ENCODE assay signal across 8 cellular contexts in the genomic region with DNA sequence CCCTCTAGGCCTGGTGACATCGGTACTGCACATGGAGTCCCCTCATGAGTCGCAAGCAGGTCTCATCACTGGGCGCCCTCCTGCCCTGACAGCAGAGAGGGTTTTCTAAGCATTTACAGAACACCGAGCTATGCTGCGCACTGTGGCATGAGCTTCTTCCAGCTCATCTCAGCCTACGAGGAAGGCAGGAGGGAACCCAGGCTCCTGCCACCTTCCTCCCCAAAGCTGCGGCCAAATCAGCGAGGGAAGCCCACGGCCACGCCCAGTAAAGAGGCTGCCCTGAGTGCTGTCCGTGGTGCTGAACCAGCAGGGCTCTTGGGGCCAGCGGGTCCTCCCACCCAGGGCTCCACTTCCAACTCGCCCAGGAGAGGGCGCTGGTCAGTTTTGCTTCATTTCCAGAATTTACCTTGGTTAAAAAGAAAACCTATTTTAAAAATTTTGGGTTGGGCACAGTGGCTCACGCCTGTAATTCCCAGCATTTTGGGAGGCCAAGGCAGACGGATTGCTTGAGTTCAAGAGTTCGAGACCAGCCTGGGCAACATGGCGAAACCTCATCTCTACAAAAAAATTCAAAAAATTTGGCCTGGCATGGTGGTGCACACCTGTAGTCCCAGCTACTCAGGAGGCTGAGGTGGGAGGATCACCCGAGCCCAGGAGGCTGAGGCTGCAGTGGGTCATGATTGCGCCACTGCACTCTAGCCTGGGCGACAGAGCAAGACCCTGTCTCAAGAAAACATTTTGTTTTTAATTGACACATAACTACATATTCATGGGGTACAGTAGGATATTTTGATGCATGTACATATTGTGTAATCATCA. TPM values are rescaled to one million over a fixed set of nuclear protein-coding genes. Genes with fewer than 3 reads are reported as not detected.
DNase-seq lines count a peak whose midpoint lies in the region; ATAC-seq and TF ChIP-seq lines count a peak whose summit lies in the region.

No MANE protein-coding gene starts in this region.

- in situ Hi-C loops in HAP-1 (cut with MboI; ENCODE audit: low sequenced_read_pairs): no loop called here

- no peaks in the 10 kb centered on the region for H3K4me1 Mint-ChIP-seq in CD4-positive, CD25-positive, alpha-beta regulatory T cell
- no peaks in the 10 kb centered on the region for H3K4me1 Mint-ChIP-seq in progenitor cell of endocrine pancreas (ENCODE audit: low read depth)

- ATAC-seq in CD4-positive, CD25-positive, alpha-beta regulatory T cell (ENCODE audit: low read depth in 2 of 2): peak in 1 of 2 donors; percentile 40
- ATAC-seq in Right ventricle myocardium inferior (peak; percentile 76), GM18861 (IDR thresholded peaks at IDR 0.05; ENCODE audit: unreplicated experiment) (no peak), HG03175 (IDR thresholded peaks at IDR 0.05; ENCODE audit: unreplicated experiment) (no peak)

- H3K27ac Mint-ChIP-seq in CD4-positive, CD25-positive, alpha-beta regulatory T cell: no peak overlapping the region
- H3K27ac Mint-ChIP-seq in progenitor cell of endocrine pancreas: no peak overlapping the region

- H3K4me3 ChIP-seq in CD4-positive, CD25-positive, alpha-beta regulatory T cell (ENCODE audit: low read depth, low read length): no peak overlapping the region
- no peak overlapping the region for H3K4me3 ChIP-seq in HAP-1

- no peaks in the 10 kb centered on the region for H3K9me3 ChIP-seq in CD4-positive, CD25-positive, alpha-beta regulatory T cell (ENCODE audit: control insufficient read depth in 2 of 2, low read length in 2 of 2)
- H3K9me3 ChIP-seq in HAP-1: no peaks in the 10 kb centered on the region

- H3K36me3 ChIP-seq in CD4-positive, CD25-positive, alpha-beta regulatory T cell (ENCODE audit: control insufficient read depth, insufficient read depth, low read length): no peaks in the 10 kb centered on the region
- no peaks in the 10 kb centered on the region for H3K36me3 ChIP-seq in HAP-1 (replicated peaks)

- H3K9me3 Mint-ChIP-seq in CD4-positive, CD25-positive, alpha-beta regulatory T cell: no peaks in the 10 kb centered on the region
- H3K9me3 Mint-ChIP-seq in progenitor cell of endocrine pancreas (ENCODE audit: low read depth): no peaks in the 10 kb centered on the region

- no peak overlapping the region for H3K4me3 Mint-ChIP-seq in CD4-positive, CD25-positive, alpha-beta regulatory T cell
- H3K4me3 Mint-ChIP-seq in progenitor cell of endocrine pancreas (ENCODE audit: low read depth): no peak overlapping the region

- peak; percentile 95 for TF ChIP-seq CTCF in progenitor cell of endocrine pancreas (IDR thresholded peaks at IDR 0.05; ENCODE audit: unreplicated experiment)

- no peaks in the 10 kb centered on the region for H3K4me1 ChIP-seq in CD4-positive, CD25-positive, alpha-beta regulatory T cell (ENCODE audit: control insufficient read depth, insufficient read depth, low read length, poor library complexity, severe bottlenecking)
- no peaks in the 10 kb centered on the region for H3K4me1 ChIP-seq in HAP-1

- intact Hi-C loops in Right ventricle myocardium inferior (cut with DNase I): loop anchor here (10.0 kb wide), 1 partner anchor 129 kb away; no protein-coding TSS in a partner anchor

- no peaks in the 10 kb centered on the region for H3K36me3 Mint-ChIP-seq in CD4-positive, CD25-positive, alpha-beta regulatory T cell
- peaks cover 2% of the 10 kb centered on the region for H3K36me3 Mint-ChIP-seq in progenitor cell of endocrine pancreas (ENCODE audit: insufficient read depth)

- H3K27me3 ChIP-seq in CD4-positive, CD25-positive, alpha-beta regulatory T cell (ENCODE audit: control insufficient read depth, insufficient read depth, low read length): no peaks in the 10 kb centered on the region
- no peaks in the 10 kb centered on the region for H3K27me3 ChIP-seq in HAP-1 (ENCODE audit: low read depth)

- DNase-seq in CD4-positive, CD25-positive, alpha-beta regulatory T cell: peak; percentile 7 to 70 (median 36)
- DNase-seq in HAP-1 (ENCODE audit: low spot score in 2 of 2) (peak; percentile 83 to 96), SIG-M5 (lab: John Stamatoyannopoulos, UW) (peak; percentile 34), Right ventricle myocardium inferior (ENCODE audit: missing footprints) (peak; percentile 83), progenitor cell of endocrine pancreas (ENCODE audit: low spot score, unreplicated experiment) (peak; percentile 92)
- DNase-seq in activated naive CD4-positive, alpha-beta T cell treated with anti-CD3 and anti-CD28 coated beads, Interleukin-2, amount 50 U/mL, for 16 hours: peak; percentile 49

- H3K27ac ChIP-seq in CD4-positive, CD25-positive, alpha-beta regulatory T cell (ENCODE audit: insufficient read depth, low read length, poor library complexity, severe bottlenecking): no peak overlapping the region

- peaks cover 6% of the 10 kb centered on the region for H3K27me3 Mint-ChIP-seq in CD4-positive, CD25-positive, alpha-beta regulatory T cell
- no peaks in the 10 kb centered on the region for H3K27me3 Mint-ChIP-seq in progenitor cell of endocrine pancreas

RNA-seq across cellular contexts. Expression of a gene that starts 34.2 kb away (rescaled TPM):
- total RNA-seq in CD4-positive, CD25-positive, alpha-beta regulatory T cell: not detected
- polyA plus RNA-seq in CD4-positive, CD25-positive, alpha-beta regulatory T cell: not detected
- total RNA-seq in Right ventricle myocardium inferior (not detected), progenitor cell of endocrine pancreas (34.8 and 37.4 TPM in 2 replicates)

Comparison
In these comparisons a context has a peak if more than half of its experiments do, and no peak if none do; other contexts are left out.
1. DNase-seq: peak in every context shown above with its lines; median percentile 92 in progenitor cell of endocrine pancreas; 90 in HAP-1; 83 in Right ventricle myocardium inferior; 49 in activated naive CD4-positive, alpha-beta T cell treated with anti-CD3 and anti-CD28 coated beads, Interleukin-2, amount 50 U/mL, for 16 hours; 36 in CD4-positive, CD25-positive, alpha-beta regulatory T cell; 34 in SIG-M5.
2. RNA of a gene that starts 34.2 kb away (total RNA-seq): 34.8 to 37.4 TPM in progenitor cell of endocrine pancreas; not detected in CD4-positive, CD25-positive, alpha-beta regulatory T cell (single experiment) and not detected in Right ventricle myocardium inferior (single experiment); every median in the first group is over 10 times any median in the second.